In genomic region chr7:152025077-152025936, GRCh38 we compare ENCODE assay signal across 1 cellular context.
TF ChIP-seq lines count a peak whose summit lies in the region.

Gene GALNT11, plus strand, starts transcription at chr7:152025674. Its CDS starts 68,554 bp downstream, at chr7:152094228.

TF ChIP-seq in HepG2, 621 proteins besides CTCF, POLR2A, EP300 and RAD21 (continued from another document and continues in another):
- TF ChIP-seq TEF (CRISPR knock-in tag; IDR thresholded peaks at IDR 0.05) (no peak), TRAFD1 (CRISPR knock-in tag; IDR thresholded peaks at IDR 0.05; ENCODE audit: borderline replicate concordance) (no peak), ZNF567 (CRISPR knock-in tag; IDR thresholded peaks at IDR 0.05; ENCODE audit: borderline replicate concordance) (no peak), ZBTB49 (CRISPR knock-in tag; IDR thresholded peaks at IDR 0.05; ENCODE audit: borderline replicate concordance) (no peak), ZNF605 (CRISPR knock-in tag; IDR thresholded peaks at IDR 0.05) (no peak), BATF2 (CRISPR knock-in tag; IDR thresholded peaks at IDR 0.05) (no peak), BRD4 (CRISPR knock-in tag; IDR thresholded peaks at IDR 0.05) (no peak), MEF2D (CRISPR knock-in tag; IDR thresholded peaks at IDR 0.05) (no peak), KDM5A (IDR thresholded peaks at IDR 0.05; ENCODE audit: borderline replicate concordance, low read length) (no peak), SCMH1 (CRISPR knock-in tag; IDR thresholded peaks at IDR 0.05; ENCODE audit: borderline replicate concordance) (no peak), HIVEP1 (CRISPR knock-in tag; IDR thresholded peaks at IDR 0.05) (no peak), GPBP1L1 (CRISPR knock-in tag; IDR thresholded peaks at IDR 0.05) (no peak), HNRNPUL1 (IDR thresholded peaks at IDR 0.05; ENCODE audit: low read depth, low read length) (no peak), GZF1 (CRISPR knock-in tag; IDR thresholded peaks at IDR 0.05) (no peak), ZNF572 (CRISPR knock-in tag; IDR thresholded peaks at IDR 0.05) (no peak), ZFP37 (CRISPR knock-in tag; IDR thresholded peaks at IDR 0.05; ENCODE audit: borderline replicate concordance) (no peak), SOX5 (CRISPR knock-in tag; IDR thresholded peaks at IDR 0.05; ENCODE audit: borderline replicate concordance) (no peak), CBX5 (CRISPR knock-in tag; IDR thresholded peaks at IDR 0.05; ENCODE audit: borderline replicate concordance) (no peak), KLF11 (CRISPR knock-in tag; IDR thresholded peaks at IDR 0.05) (no peak), TFE3 (CRISPR knock-in tag; IDR thresholded peaks at IDR 0.05) (no peak), ATF1 (CRISPR knock-in tag; IDR thresholded peaks at IDR 0.05) (no peak), ZNF674 (CRISPR knock-in tag; IDR thresholded peaks at IDR 0.05; ENCODE audit: low read depth) (no peak), ZNF253 (CRISPR knock-in tag; IDR thresholded peaks at IDR 0.05; ENCODE audit: borderline replicate concordance) (peak; percentile 62; the same call in 1 of the 2 replicates), ASH2L (IDR thresholded peaks at IDR 0.05; ENCODE audit: insufficient read length, low read depth, low read length) (no peak), SYNCRIP (IDR thresholded peaks at IDR 0.05; ENCODE audit: insufficient read depth, low read depth, low read length) (no peak), ZNF296 (CRISPR knock-in tag; conservative IDR thresholded peaks at IDR 0.05) (no peak), ZFY (CRISPR knock-in tag; IDR thresholded peaks at IDR 0.05) (peak; percentile 84), FOSL2 (CRISPR knock-in tag; IDR thresholded peaks at IDR 0.05) (no peak), ZNF101 (CRISPR knock-in tag; IDR thresholded peaks at IDR 0.05; ENCODE audit: borderline replicate concordance, low read depth) (no peak), KDM5B (CRISPR knock-in tag; IDR thresholded peaks at IDR 0.05; ENCODE audit: borderline replicate concordance) (no peak), MYC (CRISPR knock-in tag; IDR thresholded peaks at IDR 0.05; ENCODE audit: borderline replicate concordance) (peak; percentile 30), NFE2L2 (IDR thresholded peaks at IDR 0.05; ENCODE audit: low read length) (no peak), SPEN (CRISPR knock-in tag; IDR thresholded peaks at IDR 0.05; ENCODE audit: low read depth) (peak; percentile 68; the same call in 1 of the 2 replicates), ZSCAN31 (CRISPR knock-in tag; IDR thresholded peaks at IDR 0.05; ENCODE audit: low read depth) (0 out of 2 replicates have a peak, but pooled peaks have one; percentile 41), ZSCAN12 (CRISPR knock-in tag; IDR thresholded peaks at IDR 0.05) (no peak), TOE1 (CRISPR knock-in tag; IDR thresholded peaks at IDR 0.05) (no peak), YY1 (IDR thresholded peaks at IDR 0.05; ENCODE audit: insufficient read depth, insufficient replicate concordance, low read depth, low read length) (peak; percentile 35), ZNF276 (CRISPR knock-in tag; IDR thresholded peaks at IDR 0.05; ENCODE audit: low read depth) (no peak), RFXANK (CRISPR knock-in tag; IDR thresholded peaks at IDR 0.05) (no peak), HNF1B (CRISPR knock-in tag; IDR thresholded peaks at IDR 0.05) (no peak), NFYB (CRISPR knock-in tag; IDR thresholded peaks at IDR 0.05) (no peak), POGZ (CRISPR knock-in tag; IDR thresholded peaks at IDR 0.05) (no peak), TCF7L2 (IDR thresholded peaks at IDR 0.05; ENCODE audit: low read depth, low read length) (no peak), SP1 (IDR thresholded peaks at IDR 0.05) (no peak), SP1 (CRISPR knock-in tag; IDR thresholded peaks at IDR 0.05) (peak; percentile 64; the same call in 1 of the 2 replicates), ATF5 (CRISPR knock-in tag; IDR thresholded peaks at IDR 0.05; ENCODE audit: low read depth) (no peak), ATF6 (CRISPR knock-in tag; conservative IDR thresholded peaks at IDR 0.05) (no peak), ZNF121 (CRISPR knock-in tag; IDR thresholded peaks at IDR 0.05) (peak; percentile 99), SMARCC2 (IDR thresholded peaks at IDR 0.05) (no peak), HNRNPH1 (optimal IDR thresholded peaks at IDR 0.05; ENCODE audit: low read depth, low read length) (no peak), TMF1 (CRISPR knock-in tag; IDR thresholded peaks at IDR 0.05; ENCODE audit: low read depth) (no peak), ZNF326 (CRISPR knock-in tag; IDR thresholded peaks at IDR 0.05; ENCODE audit: borderline replicate concordance) (no peak), ZBTB1 (CRISPR knock-in tag; IDR thresholded peaks at IDR 0.05; ENCODE audit: borderline replicate concordance) (no peak), POLR2AphosphoS5 (IDR thresholded peaks at IDR 0.05; ENCODE audit: low read depth, low read length) (no peak), ZNF367 (CRISPR knock-in tag; IDR thresholded peaks at IDR 0.05; ENCODE audit: borderline replicate concordance) (no peak), IRF2 (CRISPR knock-in tag; IDR thresholded peaks at IDR 0.05) (no peak), NFATC3 (CRISPR knock-in tag; IDR thresholded peaks at IDR 0.05) (no peak)
